Comparison of ENCODE assay signal across 16 cellular contexts in the genomic region with DNA sequence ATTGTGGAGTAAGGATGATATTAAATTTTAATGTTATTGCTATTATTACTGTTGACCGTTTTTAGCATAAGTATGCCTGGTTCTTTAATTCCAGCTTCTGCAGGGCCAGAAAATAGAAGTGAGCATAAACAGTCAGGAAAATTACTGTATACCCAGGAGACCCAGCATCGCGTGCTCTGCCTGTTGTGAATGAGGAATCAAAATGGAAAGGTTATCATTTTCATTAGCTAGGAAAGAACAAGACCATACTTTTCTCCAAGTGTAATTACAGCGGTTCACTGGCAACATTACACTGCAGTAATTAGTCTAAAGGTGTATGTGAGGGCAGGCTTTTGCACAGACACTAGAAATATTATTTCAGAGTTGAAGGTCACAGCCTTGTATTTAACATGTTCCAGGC.
DNase-seq lines count a peak whose midpoint lies in the region; ATAC-seq and TF ChIP-seq lines count a peak whose summit lies in the region.
"Had no signal": no experiment of that assay in that cellular context is flagged by ENCODE, and none has a peak within 500 bp of the region (broad histone marks: within the 10 kb centered on the region; RNA-seq: fewer than 3 reads in every experiment).

No MANE protein-coding gene starts in this region.

- peak overlapping the region in 2 of 3 experiments; percentile 10 to 59 for H3K27ac Mint-ChIP-seq in nephron
- H3K27ac Mint-ChIP-seq: activated CD4-positive, alpha-beta T cell treated with anti-CD3 and anti-CD28 coated beads, Interleukin-2, amount 10 ng/mL, durations not matched to agents 7 days and 5 days; stimulated activated naive CD8-positive, alpha-beta T cell treated with anti-CD3 and anti-CD28 coated beads, Interleukin-15, Interleukin-2, amounts not matched to agents 100 ng/mL and 50 ng/mL, for 24 hours had no signal

- no peak overlapping the region for H3K4me3 ChIP-seq in heart right ventricle
- H3K4me3 ChIP-seq: lower lobe of right lung, ovary, right lobe of liver had no signal

- ATAC-seq in SK-N-SH treated with all-trans-retinoic acid at 6 μM for 48 hours (no peak), heart right ventricle (no peak)
- ATAC-seq: lower lobe of right lung, right lobe of liver had no signal

- H3K36me3 Mint-ChIP-seq in nephron (ENCODE audit: low read depth), result peaks cover 9% of the 10 kb centered on the region

- no peaks in the 10 kb centered on the region for H3K27me3 ChIP-seq in heart right ventricle
- H3K27me3 ChIP-seq: ovary, right lobe of liver had no signal

- peaks cover 0 to 19% (median 4%) of the 10 kb centered on the region in 9 donors for H3K4me1 ChIP-seq in heart right ventricle
- H3K4me1 ChIP-seq: right lobe of liver had no signal

- peaks cover 19% of the 10 kb centered on the region for H3K4me1 Mint-ChIP-seq in nephron

- no peak overlapping the region for H3K27ac ChIP-seq in heart right ventricle
- H3K27ac ChIP-seq: lower lobe of right lung, ovary, right lobe of liver had no signal

- no peaks in the 10 kb centered on the region for H3K36me3 ChIP-seq in heart right ventricle
- H3K36me3 ChIP-seq: lower lobe of right lung, ovary, right lobe of liver had no signal

- H3K9me3 ChIP-seq in heart right ventricle, result peaks cover 0 to 7% (median 0%) of the 10 kb centered on the region in 11 donors
- H3K9me3 ChIP-seq: lower lobe of right lung, ovary, right lobe of liver had no signal

- intact Hi-C loops in heart right ventricle (cut with DNase I), result no loop called here

- TF ChIP-seq CTCF in nephron (IDR thresholded peaks at IDR 0.05; ENCODE audit: unreplicated experiment in 3 of 3) (no peak), heart right ventricle (IDR thresholded peaks at IDR 0.05) (no peak)

- DNase-seq in DMS79 treated with DMSO at 0.1 percent for 48 hours (lab: John Stamatoyannopoulos, UW), result peak; percentile 75
- DNase-seq in NCI-H146 treated with DMSO at 0.1 percent for 48 hours (lab: John Stamatoyannopoulos, UW; ENCODE audit: unreplicated experiment), result peak; percentile 74
- DNase-seq in RPMI7951 (ENCODE audit: low read depth), result peak; percentile 2
- DNase-seq in NK-92 (lab: John Stamatoyannopoulos, UW; ENCODE audit: unreplicated experiment), result no peak
- no peak for DNase-seq in hepatic stellate cell (ENCODE audit: low spot score)
- no peak for DNase-seq in heart right ventricle
- DNase-seq: activated CD4-positive, alpha-beta T cell treated with anti-CD3 and anti-CD28 coated beads, Interleukin-2, amount 10 ng/mL, durations not matched to agents 7 days and 5 days; central memory CD4-positive, alpha-beta T cell; lower lobe of right lung; NCI-H2029 treated with DMSO at 0.1 percent for 48 hours; ovary; right lobe of liver; trophoblast cell had no signal

- H3K4me3 Mint-ChIP-seq in nephron, result no peak overlapping the region
- H3K4me3 Mint-ChIP-seq: activated CD4-positive, alpha-beta T cell treated with anti-CD3 and anti-CD28 coated beads, Interleukin-2, amount 10 ng/mL, durations not matched to agents 7 days and 5 days; stimulated activated naive CD8-positive, alpha-beta T cell treated with anti-CD3 and anti-CD28 coated beads, Interleukin-15, Interleukin-2, amounts not matched to agents 100 ng/mL and 50 ng/mL, for 24 hours had no signal

- 71 to 76% methylated on average over 4 of the region's 4 CpGs for WGBS in heart right ventricle, 2 donors

- H3K9me3 Mint-ChIP-seq in nephron, result peaks cover 3% of the 10 kb centered on the region
- H3K9me3 Mint-ChIP-seq: stimulated activated naive CD8-positive, alpha-beta T cell treated with anti-CD3 and anti-CD28 coated beads, Interleukin-15, Interleukin-2, amounts not matched to agents 100 ng/mL and 50 ng/mL, for 24 hours had no signal

- no peaks in the 10 kb centered on the region for H3K27me3 Mint-ChIP-seq in nephron (ENCODE audit: low read depth)
- H3K27me3 Mint-ChIP-seq: activated CD4-positive, alpha-beta T cell treated with anti-CD3 and anti-CD28 coated beads, Interleukin-2, amount 10 ng/mL, durations not matched to agents 7 days and 5 days; stimulated activated naive CD8-positive, alpha-beta T cell treated with anti-CD3 and anti-CD28 coated beads, Interleukin-15, Interleukin-2, amounts not matched to agents 100 ng/mL and 50 ng/mL, for 24 hours had no signal

TF ChIP-seq in SK-N-SH treated with all-trans-retinoic acid at 6 μM for 48 hours, 23 proteins besides CTCF, POLR2A, EP300 and RAD21:
- TF ChIP-seq BACH2 (CRISPR knock-in tag; IDR thresholded peaks at IDR 0.05; ENCODE audit: borderline replicate concordance) (no peak), GLIS3 (CRISPR knock-in tag; IDR thresholded peaks at IDR 0.05) (no peak), OSR1 (CRISPR knock-in tag; IDR thresholded peaks at IDR 0.05) (no peak), PPARA (CRISPR knock-in tag; IDR thresholded peaks at IDR 0.05; ENCODE audit: borderline replicate concordance) (no peak)
- TF ChIP-seq, protein P1, sequence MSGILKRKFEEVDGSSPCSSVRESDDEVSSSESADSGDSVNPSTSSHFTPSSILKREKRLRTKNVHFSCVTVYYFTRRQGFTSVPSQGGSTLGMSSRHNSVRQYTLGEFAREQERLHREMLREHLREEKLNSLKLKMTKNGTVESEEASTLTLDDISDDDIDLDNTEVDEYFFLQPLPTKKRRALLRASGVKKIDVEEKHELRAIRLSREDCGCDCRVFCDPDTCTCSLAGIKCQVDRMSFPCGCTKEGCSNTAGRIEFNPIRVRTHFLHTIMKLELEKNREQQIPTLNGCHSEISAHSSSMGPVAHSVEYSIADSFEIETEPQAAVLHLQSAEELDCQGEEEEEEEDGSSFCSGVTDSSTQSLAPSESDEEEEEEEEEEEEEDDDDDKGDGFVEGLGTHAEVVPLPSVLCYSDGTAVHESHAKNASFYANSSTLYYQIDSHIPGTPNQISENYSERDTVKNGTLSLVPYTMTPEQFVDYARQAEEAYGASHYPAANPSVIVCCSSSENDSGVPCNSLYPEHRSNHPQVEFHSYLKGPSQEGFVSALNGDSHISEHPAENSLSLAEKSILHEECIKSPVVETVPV (CRISPR knock-in tag; IDR thresholded peaks at IDR 0.05), result no peak

Comparison
In these comparisons a context has a peak if more than half of its experiments do, and no peak if none do; other contexts are left out.
1. DNase-seq: peak in DMS79 treated with DMSO at 0.1 percent for 48 hours (single experiment), NCI-H146 treated with DMSO at 0.1 percent for 48 hours (single experiment) and RPMI7951 (single experiment); none in NK-92 (single experiment), hepatic stellate cell (single experiment) and heart right ventricle (0 of 2).